Comparison of ENCODE assay signal across 8 cellular contexts in the genomic region with DNA sequence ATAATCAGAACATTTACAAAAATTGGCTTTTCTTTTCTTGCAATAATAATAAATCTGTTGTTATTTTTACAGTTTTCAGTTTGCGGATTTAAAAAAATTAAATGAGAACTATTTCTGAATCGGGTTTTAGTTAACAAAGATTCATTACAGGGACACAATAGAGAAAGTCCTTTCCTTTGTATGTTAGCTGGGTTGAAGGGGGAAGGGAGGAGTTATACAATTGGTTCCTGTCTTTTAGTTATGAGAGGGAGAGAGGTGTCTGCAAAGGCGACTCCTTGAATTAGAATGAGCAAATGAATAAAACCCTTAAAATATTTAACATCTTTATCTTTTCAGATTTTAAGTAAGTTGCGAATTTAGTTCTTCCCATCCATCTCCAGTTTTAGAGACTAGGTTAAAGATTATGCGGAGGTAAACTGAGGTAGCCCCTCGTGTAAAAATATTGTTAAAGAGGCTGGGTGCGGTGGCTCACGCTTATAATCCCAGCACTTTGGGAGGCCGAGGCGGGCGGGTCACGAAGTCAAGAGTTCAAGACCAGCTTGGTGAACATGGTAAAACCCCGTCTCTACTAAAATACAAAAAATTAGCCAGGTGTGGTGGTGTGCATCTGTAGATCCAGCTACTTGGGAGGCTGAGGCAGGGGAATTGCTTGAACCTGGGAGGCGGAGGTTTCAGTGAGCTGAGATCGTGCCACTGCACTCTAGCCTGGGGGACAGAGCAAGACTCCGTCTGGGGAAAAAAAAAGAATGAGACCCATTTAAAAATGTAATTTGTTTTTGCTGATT. TPM values are rescaled to one million over a fixed set of nuclear protein-coding genes. Genes with fewer than 3 reads are reported as not detected.
DNase-seq lines count a peak whose midpoint lies in the region; ATAC-seq and TF ChIP-seq lines count a peak whose summit lies in the region.

No MANE protein-coding gene starts in this region.

- H3K9me3 ChIP-seq in BLaER1 treated with 17β-estradiol and CSF1 and Interleukin-3, amounts not matched to agents 10 nM and 100 nM (replicated peaks in 1 of 11), result no peaks in the 10 kb centered on the region

- peak overlapping the region; percentile 23 to 87 (median 39) for H3K27ac Mint-ChIP-seq in IgD-negative memory B cell
- peak overlapping the region in 1 of 2 donors; percentile 96 for H3K27ac Mint-ChIP-seq in natural killer cell

- H3K4me1 Mint-ChIP-seq in IgD-negative memory B cell, result peaks cover 33 to 44% (median 34%) of the 10 kb centered on the region in 3 donors
- peaks cover 30% of the 10 kb centered on the region in 2 donors for H3K4me1 Mint-ChIP-seq in natural killer cell

- H3K9me3 Mint-ChIP-seq in IgD-negative memory B cell (no peaks in the 10 kb centered on the region), natural killer cell (no peaks in the 10 kb centered on the region)

- no peak for ATAC-seq in natural killer cell
- no peak for ATAC-seq in GM19467 (IDR thresholded peaks at IDR 0.05; ENCODE audit: unreplicated experiment)

- intact Hi-C loops in natural killer cell (cut with micrococcal nuclease), result loop anchor here (5.0 kb wide), 1 partner anchor 36 kb away; no protein-coding TSS in a partner anchor

- H3K27me3 ChIP-seq in BLaER1 treated with 17β-estradiol and CSF1 and Interleukin-3, amounts not matched to agents 10 nM and 100 nM, result no peaks in the 10 kb centered on the region

- H3K4me2 ChIP-seq in BLaER1 treated with 17β-estradiol and CSF1 and Interleukin-3, amounts not matched to agents 10 nM and 100 nM, result peak overlapping the region; percentile 86 to 98 (median 90)

- peaks cover 52 to 87% (median 72%) of the 10 kb centered on the region in 11 experiments; a peak in 21 of 22 replicates for H4K20me1 ChIP-seq in BLaER1 treated with 17β-estradiol and CSF1 and Interleukin-3, amounts not matched to agents 10 nM and 100 nM

- peak overlapping the region; percentile 57 to 100 (median 99); a peak in 21 of 22 replicates for H3K9ac ChIP-seq in BLaER1 treated with 17β-estradiol and CSF1 and Interleukin-3, amounts not matched to agents 10 nM and 100 nM

- H3K27me3 Mint-ChIP-seq in IgD-negative memory B cell (no peaks in the 10 kb centered on the region), natural killer cell (ENCODE audit: low read depth in 2 of 2) (no peaks in the 10 kb centered on the region)

- peak; percentile 33 for DNase-seq in astrocyte of the hippocampus (ENCODE audit: low read depth, low spot score)
- no peak for DNase-seq in natural killer cell
- no peak for DNase-seq in mesenteric fat pad (ENCODE audit: low spot score)
- DNase-seq in COLO829 (ENCODE audit: low spot score), result no peak
- DNase-seq in activated effector memory CD4-positive, alpha-beta T cell treated with Interleukin-2 at 50 U/mL for 16 hours, result no peak

- H3K4me3 Mint-ChIP-seq in IgD-negative memory B cell, result peak overlapping the region; percentile 44 to 90 (median 62)
- H3K4me3 Mint-ChIP-seq in natural killer cell, result peak overlapping the region; percentile 56

- H3K36me3 Mint-ChIP-seq in IgD-negative memory B cell (no peaks in the 10 kb centered on the region), natural killer cell (no peaks in the 10 kb centered on the region)

- H3K36me3 ChIP-seq in BLaER1 treated with 17β-estradiol and CSF1 and Interleukin-3, amounts not matched to agents 10 nM and 100 nM, result peaks cover 0 to 27% (median 13%) of the 10 kb centered on the region in 11 experiments; a peak in 11 of 22 replicates

- H3K4me3 ChIP-seq in BLaER1 treated with 17β-estradiol and CSF1 and Interleukin-3, amounts not matched to agents 10 nM and 100 nM, result peak overlapping the region in 8 of 10 experiments; percentile 3 to 99 (median 94); a peak in 15 of 20 replicates

- TF ChIP-seq CTCF in natural killer cell (IDR thresholded peaks at IDR 0.05), result no peak

- H3K27ac ChIP-seq in BLaER1 treated with 17β-estradiol and CSF1 and Interleukin-3, amounts not matched to agents 10 nM and 100 nM, result peak overlapping the region; percentile 4 to 100 (median 98); a peak in 19 of 22 replicates

- peaks cover 44 to 63% (median 49%) of the 10 kb centered on the region in 10 experiments for H3K4me1 ChIP-seq in BLaER1 treated with 17β-estradiol and CSF1 and Interleukin-3, amounts not matched to agents 10 nM and 100 nM

RNA-seq across cellular contexts. Expression of gene SPEN, which starts 3.9 kb away (rescaled TPM):
- polyA plus RNA-seq in IgD-negative memory B cell, result 43.2 TPM
- 100 to 1,000 TPM in 2 of 3 donors, 10 to 100 TPM in 1; 98.1 to 114 (median 105) TPM for total RNA-seq in natural killer cell
- 92.0 TPM for total RNA-seq in mesenteric fat pad

RNA-seq across cellular contexts. Expression of gene UQCRHL, which starts 44.0 kb away (rescaled TPM):
- polyA plus RNA-seq in IgD-negative memory B cell, result 1.3 TPM
- total RNA-seq in natural killer cell (1 to 10 TPM in 2 of 3 donors, under 1 TPM in 1; 0.87 to 1.2 (median 1.0) TPM), mesenteric fat pad (1.3 TPM)
